Comparison of ENCODE assay signal across 17 cellular contexts in genomic region chr13:91539458-91540156, GRCh38.
"Had no signal": no experiment of that assay in that cellular context is flagged by ENCODE, and none has a peak within 500 bp of the region (broad histone marks: within the 10 kb centered on the region; RNA-seq: fewer than 3 reads in every experiment).

No MANE protein-coding gene starts in this region.

- H3K36me3 ChIP-seq: breast epithelium, esophagus squamous epithelium, lower lobe of right lung, sigmoid colon, thoracic aorta had no signal

- H3K4me1 ChIP-seq: breast epithelium, esophagus squamous epithelium had no signal

- H3K9me3 ChIP-seq: breast epithelium, esophagus squamous epithelium, lower lobe of right lung, sigmoid colon, thoracic aorta had no signal

- H3K9me3 Mint-ChIP-seq: activated CD4-positive, alpha-beta memory T cell treated with anti-CD3 and anti-CD28 coated beads for 36 hours; activated T-cell treated with anti-CD3 and anti-CD28 coated beads, Interleukin-2, amount 50 U/mL, for 72 hours; stimulated activated naive CD8-positive, alpha-beta T cell treated with anti-CD3 and anti-CD28 coated beads, Interleukin-15, Interleukin-2, amounts not matched to agents 100 ng/mL and 50 ng/mL, for 24 hours had no signal

- H3K4me1 Mint-ChIP-seq: naive thymus-derived CD8-positive, alpha-beta T cell had no signal

- DNase-seq: activated CD4-positive, alpha-beta memory T cell treated with anti-CD3 and anti-CD28 coated beads for 36 hours; activated CD4-positive, alpha-beta T cell treated with anti-CD3 and anti-CD28 coated beads for 1 hour; activated naive CD4-positive, alpha-beta T cell; activated T-cell treated with anti-CD3 and anti-CD28 coated beads, Interleukin-2, amount 50 U/mL, for 72 hours; aorta; esophagus squamous epithelium; foreskin fibroblast; head of caudate nucleus; lower lobe of right lung; naive thymus-derived CD8-positive, alpha-beta T cell; occipital lobe; sigmoid colon; stimulated activated CD4-positive, alpha-beta T cell treated with anti-CD3 and anti-CD28 coated beads, Interleukin-2, amount 100 ng/mL, for 48 hours; SW 1271 had no signal

- H3K27ac ChIP-seq: breast epithelium, esophagus squamous epithelium, sigmoid colon, thoracic aorta had no signal

- H3K27ac Mint-ChIP-seq: activated CD4-positive, alpha-beta memory T cell treated with anti-CD3 and anti-CD28 coated beads for 36 hours; activated T-cell treated with anti-CD3 and anti-CD28 coated beads, Interleukin-2, amount 50 U/mL, for 72 hours; naive thymus-derived CD8-positive, alpha-beta T cell; stimulated activated naive CD8-positive, alpha-beta T cell treated with anti-CD3 and anti-CD28 coated beads, Interleukin-15, Interleukin-2, amounts not matched to agents 100 ng/mL and 50 ng/mL, for 24 hours had no signal

- H3K4me3 Mint-ChIP-seq: activated CD4-positive, alpha-beta memory T cell treated with anti-CD3 and anti-CD28 coated beads for 36 hours; activated T-cell treated with anti-CD3 and anti-CD28 coated beads, Interleukin-2, amount 50 U/mL, for 72 hours; naive thymus-derived CD8-positive, alpha-beta T cell; stimulated activated naive CD8-positive, alpha-beta T cell treated with anti-CD3 and anti-CD28 coated beads, Interleukin-15, Interleukin-2, amounts not matched to agents 100 ng/mL and 50 ng/mL, for 24 hours had no signal

- H3K4me3 ChIP-seq: breast epithelium, esophagus squamous epithelium, lower lobe of right lung, sigmoid colon, thoracic aorta had no signal

- ATAC-seq: activated T-cell treated with anti-CD3 and anti-CD28 coated beads, Interleukin-2, amount 50 U/mL, for 72 hours; naive thymus-derived CD8-positive, alpha-beta T cell had no signal

- H3K27me3 Mint-ChIP-seq: activated CD4-positive, alpha-beta memory T cell treated with anti-CD3 and anti-CD28 coated beads for 36 hours had no signal

- H3K27me3 ChIP-seq: breast epithelium, esophagus squamous epithelium, sigmoid colon had no signal

- H3K36me3 Mint-ChIP-seq: activated CD4-positive, alpha-beta memory T cell treated with anti-CD3 and anti-CD28 coated beads for 36 hours; naive thymus-derived CD8-positive, alpha-beta T cell had no signal
